Comparison of ENCODE assay signal across 8 cellular contexts in genomic region chr12:128810182-128811127, GRCh38. TPM values are rescaled to one million over a fixed set of nuclear protein-coding genes. Genes with fewer than 3 reads are reported as not detected.
A peak's percentile ranks its signal among the peaks of the same experiment; 100 is the strongest.
DNase-seq lines count a peak whose midpoint lies in the region; ATAC-seq and TF ChIP-seq lines count a peak whose summit lies in the region.

No MANE protein-coding gene starts in this region.

- no peaks in the 10 kb centered on the region; the same call in none of the 2 replicates for H3K27me3 Mint-ChIP-seq in HFFc6 (ENCODE audit: insufficient read depth)

- peaks cover 51% of the 10 kb centered on the region for H3K4me1 Mint-ChIP-seq in HFFc6 (ENCODE audit: low read depth)

- intact Hi-C loops in spleen (cut with DNase I; ENCODE audit: low total_unique reads): no loop called here

- ATAC-seq in foreskin keratinocyte: peak; percentile 18

- H3K4me3 ChIP-seq in NT2/D1 (ENCODE audit: insufficient read length, low read depth) (no peak overlapping the region), spleen (peak overlapping the region in 1 of 8 donors; percentile 35), H7 (ENCODE audit: insufficient read depth, low read depth, low read length) (no peak overlapping the region)

- no peak for TF ChIP-seq POLR2A in spleen (IDR thresholded peaks at IDR 0.05)

- H3K4me3 Mint-ChIP-seq in HFFc6: peak overlapping the region; percentile 2; the same call in 1 of the 2 replicates

- no peaks in the 10 kb centered on the region for H3K9me3 Mint-ChIP-seq in HFFc6

- H3K4me1 ChIP-seq in NT2/D1 (ENCODE audit: insufficient read depth, insufficient read length) (peaks cover 4% of the 10 kb centered on the region), foreskin keratinocyte (no peaks in the 10 kb centered on the region), spleen (peaks cover 18 to 98% (median 37%) of the 10 kb centered on the region in 6 donors)

- TF ChIP-seq CTCF in HFFc6 (IDR thresholded peaks at IDR 0.05): no peak
- TF ChIP-seq CTCF in foreskin keratinocyte (conservative IDR thresholded peaks at IDR 0.05): no peak
- TF ChIP-seq CTCF in spleen (IDR thresholded peaks at IDR 0.05 in 8 of 11, conservative IDR thresholded peaks at IDR 0.05 in 3 of 11): no peak

- 50 to 62% (median 58%) methylated on average over 14 of the region's 14 CpGs for WGBS in spleen, 5 donors

- H3K27me3 ChIP-seq in NT2/D1 (ENCODE audit: insufficient read depth, insufficient read length) (no peaks in the 10 kb centered on the region), foreskin keratinocyte (no peaks in the 10 kb centered on the region), spleen (replicated peaks in 1 of 7) (no peaks in the 10 kb centered on the region), H7 (ENCODE audit: control insufficient read depth, insufficient read depth, low read length) (no peaks in the 10 kb centered on the region)

- peaks cover 23% of the 10 kb centered on the region for H3K36me3 Mint-ChIP-seq in HFFc6 (ENCODE audit: low read depth)

- no peak overlapping the region for H3K27ac ChIP-seq in foreskin keratinocyte
- peak overlapping the region; percentile 1 to 88 (median 49) for H3K27ac ChIP-seq in spleen

- DNase-seq in NCI-H82 (lab: John Stamatoyannopoulos, UW) (peak; percentile 66), NCI-H82 treated with DMSO at 0.1 percent for 48 hours (lab: John Stamatoyannopoulos, UW; ENCODE audit: unreplicated experiment) (no peak), HFFc6 (peak; percentile 15), NT2/D1 (ENCODE audit: low read depth, low spot score) (no peak), foreskin keratinocyte (no peak), spleen (no peak), H7 (no peak), NCI-H1436 (lab: John Stamatoyannopoulos, UW) (no peak)

- H3K9ac ChIP-seq in NT2/D1 (ENCODE audit: insufficient read length, low read depth): peak overlapping the region; percentile 5

- H3K27ac Mint-ChIP-seq in HFFc6: peak overlapping the region; percentile 66

- H3K9me3 ChIP-seq in NT2/D1 (ENCODE audit: insufficient read depth, low read length): no peaks in the 10 kb centered on the region
- H3K9me3 ChIP-seq in spleen: no peaks in the 10 kb centered on the region

- H3K36me3 ChIP-seq in NT2/D1 (ENCODE audit: insufficient read depth, insufficient read length, low read length) (peaks cover 80% of the 10 kb centered on the region), spleen (peaks cover 0 to 80% (median 37%) of the 10 kb centered on the region in 6 donors), H7 (replicated peaks; ENCODE audit: control insufficient read depth, insufficient read depth, low read length) (peaks cover 16% of the 10 kb centered on the region)

RNA-seq across cellular contexts. Expression of gene SLC15A4, which starts 13.3 kb away (rescaled TPM):
- 10 to 100 TPM; 20.2 to 26.4 (median 23.1) TPM for total RNA-seq in HFFc6 (2021; fragmentation: NEBNext Ultra II Directional; extraction: Animal tissue kit (Norgen Biotek cat#: 25700))
- total RNA-seq in foreskin keratinocyte: 25.9 and 29.0 TPM in 2 replicates
- 15.1 and 15.3 TPM in 2 replicates for polyA plus RNA-seq in foreskin keratinocyte
- 10 to 100 TPM; 37.8 to 92.4 (median 49.0) TPM for total RNA-seq in spleen
- 10 to 100 TPM; 19.0 to 22.7 (median 21.6) TPM for polyA plus RNA-seq in spleen
- 32.8 and 35.0 TPM in 2 replicates for total RNA-seq in H7 (2014; rRNA removed; shearing (Covaris generic))

RNA-seq across cellular contexts. Expression of gene GLT1D1, which starts 42.8 kb away (rescaled TPM):
- total RNA-seq in HFFc6 (2021; fragmentation: NEBNext Ultra II Directional; extraction: Animal tissue kit (Norgen Biotek cat#: 25700)): not detected
- total RNA-seq in foreskin keratinocyte (not detected in 2 replicates), spleen (10 to 100 TPM in 6 of 7 donors, 1 to 10 TPM in 1; 7.8 to 41.4 (median 21.3) TPM)
- polyA plus RNA-seq in foreskin keratinocyte (not detected in 2 replicates), spleen (1 to 10 TPM in 2 of 3 donors, under 1 TPM in 1; 0.41 to 3.2 (median 1.6) TPM)
- total RNA-seq in H7 (2014; rRNA removed; shearing (Covaris generic)): 6.1 and 9.2 TPM in 2 replicates

Comparison
In these comparisons a context has a peak if more than half of its experiments do, and no peak if none do; other contexts are left out.
1. DNase-seq: peak in NCI-H82 (single experiment) and HFFc6 (single experiment); none in NCI-H82 treated with DMSO at 0.1 percent for 48 hours (single experiment), NT2/D1 (single experiment), foreskin keratinocyte (0 of 2), spleen (single experiment), H7 (single experiment) and NCI-H1436 (single experiment).